In the genomic region with DNA sequence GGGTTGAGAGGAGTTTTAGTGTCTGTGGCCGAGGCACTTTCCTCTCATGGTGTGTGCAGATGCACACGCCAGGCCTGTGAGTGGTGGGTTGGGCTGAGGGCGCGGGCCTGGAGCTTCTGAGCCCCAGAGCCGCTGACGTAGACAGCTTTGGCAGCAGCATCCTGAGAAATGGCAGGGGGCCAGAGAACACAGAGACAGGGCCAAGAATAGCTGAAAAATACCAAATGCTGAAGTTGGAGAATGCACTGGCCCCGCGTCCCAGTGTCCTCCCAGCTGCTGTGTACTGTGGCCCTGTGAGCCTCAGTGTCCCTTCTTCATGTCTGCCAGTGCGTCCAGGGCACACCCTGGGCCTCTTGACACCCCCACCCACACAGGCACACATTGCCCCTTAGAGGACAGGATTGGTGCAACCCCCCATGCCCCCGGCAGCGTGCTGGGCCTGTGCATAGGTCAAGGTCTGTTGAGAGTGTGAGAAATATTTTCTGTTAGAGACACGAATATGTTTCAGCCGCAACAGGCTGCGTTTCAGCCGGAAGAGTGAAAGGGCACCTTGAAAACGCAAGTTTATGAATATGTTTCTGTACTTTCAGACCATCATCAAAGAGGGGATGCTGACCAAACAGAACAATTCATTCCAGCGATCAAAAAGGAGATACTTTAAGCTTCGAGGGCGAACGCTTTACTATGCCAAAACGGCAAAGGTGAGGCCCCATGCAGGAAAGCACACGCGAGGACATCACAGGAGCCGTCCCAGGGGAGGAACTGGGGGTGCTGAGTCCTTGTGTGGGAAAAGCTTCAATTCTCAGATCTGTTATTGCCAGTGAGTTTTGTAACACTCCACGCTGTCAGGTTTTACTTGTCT, we compare ENCODE assay signal across 1 cellular context.
TF ChIP-seq lines count a peak whose summit lies in the region.

No MANE protein-coding gene starts in this region.

TF ChIP-seq in HepG2, 621 proteins besides CTCF, POLR2A, EP300 and RAD21 (continued from another document and continues in another):
- TF ChIP-seq, protein P1, sequence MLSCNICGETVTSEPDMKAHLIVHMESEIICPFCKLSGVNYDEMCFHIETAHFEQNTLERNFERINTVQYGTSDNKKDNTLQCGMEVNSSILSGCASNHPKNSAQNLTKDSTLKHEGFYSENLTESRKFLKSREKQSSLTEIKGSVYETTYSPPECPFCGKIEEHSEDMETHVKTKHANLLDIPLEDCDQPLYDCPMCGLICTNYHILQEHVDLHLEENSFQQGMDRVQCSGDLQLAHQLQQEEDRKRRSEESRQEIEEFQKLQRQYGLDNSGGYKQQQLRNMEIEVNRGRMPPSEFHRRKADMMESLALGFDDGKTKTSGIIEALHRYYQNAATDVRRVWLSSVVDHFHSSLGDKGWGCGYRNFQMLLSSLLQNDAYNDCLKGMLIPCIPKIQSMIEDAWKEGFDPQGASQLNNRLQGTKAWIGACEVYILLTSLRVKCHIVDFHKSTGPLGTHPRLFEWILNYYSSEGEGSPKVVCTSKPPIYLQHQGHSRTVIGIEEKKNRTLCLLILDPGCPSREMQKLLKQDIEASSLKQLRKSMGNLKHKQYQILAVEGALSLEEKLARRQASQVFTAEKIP (CRISPR knock-in tag; IDR thresholded peaks at IDR 0.05; ENCODE audit: borderline replicate concordance): no peak
- TF ChIP-seq ZBTB20 (CRISPR knock-in tag; IDR thresholded peaks at IDR 0.05; ENCODE audit: borderline replicate concordance, low read depth): peak; percentile 67; the same call in 1 of the 2 replicates
- TF ChIP-seq BRCA1 (CRISPR knock-in tag; IDR thresholded peaks at IDR 0.05): no peak
- TF ChIP-seq SPEN (CRISPR knock-in tag; IDR thresholded peaks at IDR 0.05; ENCODE audit: low read depth): peak; percentile 89; the same call in 1 of the 2 replicates
- TF ChIP-seq, protein P2, sequence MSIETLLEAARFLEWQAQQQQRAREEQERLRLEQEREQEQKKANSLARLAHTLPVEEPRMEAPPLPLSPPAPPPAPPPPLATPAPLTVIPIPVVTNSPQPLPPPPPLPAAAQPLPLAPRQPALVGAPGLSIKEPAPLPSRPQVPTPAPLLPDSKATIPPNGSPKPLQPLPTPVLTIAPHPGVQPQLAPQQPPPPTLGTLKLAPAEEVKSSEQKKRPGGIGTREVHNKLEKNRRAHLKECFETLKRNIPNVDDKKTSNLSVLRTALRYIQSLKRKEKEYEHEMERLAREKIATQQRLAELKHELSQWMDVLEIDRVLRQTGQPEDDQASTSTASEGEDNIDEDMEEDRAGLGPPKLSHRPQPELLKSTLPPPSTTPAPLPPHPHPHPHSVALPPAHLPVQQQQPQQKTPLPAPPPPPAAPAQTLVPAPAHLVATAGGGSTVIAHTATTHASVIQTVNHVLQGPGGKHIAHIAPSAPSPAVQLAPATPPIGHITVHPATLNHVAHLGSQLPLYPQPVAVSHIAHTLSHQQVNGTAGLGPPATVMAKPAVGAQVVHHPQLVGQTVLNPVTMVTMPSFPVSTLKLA (IDR thresholded peaks at IDR 0.05): no peak
- TF ChIP-seq ZNF713 (CRISPR knock-in tag; IDR thresholded peaks at IDR 0.05): no peak
- TF ChIP-seq, protein P3, sequence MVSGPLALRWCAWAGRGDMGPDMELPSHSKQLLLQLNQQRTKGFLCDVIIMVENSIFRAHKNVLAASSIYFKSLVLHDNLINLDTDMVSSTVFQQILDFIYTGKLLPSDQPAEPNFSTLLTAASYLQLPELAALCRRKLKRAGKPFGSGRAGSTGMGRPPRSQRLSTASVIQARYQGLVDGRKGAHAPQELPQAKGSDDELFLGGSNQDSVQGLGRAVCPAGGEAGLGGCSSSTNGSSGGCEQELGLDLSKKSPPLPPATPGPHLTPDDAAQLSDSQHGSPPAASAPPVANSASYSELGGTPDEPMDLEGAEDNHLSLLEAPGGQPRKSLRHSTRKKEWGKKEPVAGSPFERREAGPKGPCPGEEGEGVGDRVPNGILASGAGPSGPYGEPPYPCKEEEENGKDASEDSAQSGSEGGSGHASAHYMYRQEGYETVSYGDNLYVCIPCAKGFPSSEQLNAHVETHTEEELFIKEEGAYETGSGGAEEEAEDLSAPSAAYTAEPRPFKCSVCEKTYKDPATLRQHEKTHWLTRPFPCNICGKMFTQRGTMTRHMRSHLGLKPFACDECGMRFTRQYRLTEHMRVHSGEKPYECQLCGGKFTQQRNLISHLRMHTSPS (CRISPR knock-in tag; IDR thresholded peaks at IDR 0.05; ENCODE audit: low read depth): peak; percentile 70; the same call in 1 of the 2 replicates
- no peak for TF ChIP-seq TSC22D2 (CRISPR knock-in tag; IDR thresholded peaks at IDR 0.05; ENCODE audit: borderline replicate concordance)
- no peak for TF ChIP-seq TBP (CRISPR knock-in tag; IDR thresholded peaks at IDR 0.05)
- TF ChIP-seq, protein P4, sequence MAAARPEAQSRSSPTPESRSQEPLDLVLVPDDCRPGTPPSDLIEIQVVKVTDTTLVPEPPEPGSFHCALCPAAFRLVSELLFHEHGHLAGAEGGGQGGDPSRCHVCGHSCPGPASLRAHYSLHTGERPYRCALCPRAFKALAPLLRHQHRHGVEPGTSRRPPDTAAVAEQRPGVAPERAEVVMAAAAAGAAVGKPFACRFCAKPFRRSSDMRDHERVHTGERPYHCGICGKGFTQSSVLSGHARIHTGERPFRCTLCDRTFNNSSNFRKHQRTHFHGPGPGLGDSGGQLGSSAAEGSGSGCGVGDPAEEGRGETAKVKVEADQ (CRISPR knock-in tag; IDR thresholded peaks at IDR 0.05; ENCODE audit: borderline replicate concordance): no peak
- TF ChIP-seq SAFB2 (CRISPR knock-in tag; IDR thresholded peaks at IDR 0.05; ENCODE audit: borderline replicate concordance, low read depth): no peak
- TF ChIP-seq, protein P5, sequence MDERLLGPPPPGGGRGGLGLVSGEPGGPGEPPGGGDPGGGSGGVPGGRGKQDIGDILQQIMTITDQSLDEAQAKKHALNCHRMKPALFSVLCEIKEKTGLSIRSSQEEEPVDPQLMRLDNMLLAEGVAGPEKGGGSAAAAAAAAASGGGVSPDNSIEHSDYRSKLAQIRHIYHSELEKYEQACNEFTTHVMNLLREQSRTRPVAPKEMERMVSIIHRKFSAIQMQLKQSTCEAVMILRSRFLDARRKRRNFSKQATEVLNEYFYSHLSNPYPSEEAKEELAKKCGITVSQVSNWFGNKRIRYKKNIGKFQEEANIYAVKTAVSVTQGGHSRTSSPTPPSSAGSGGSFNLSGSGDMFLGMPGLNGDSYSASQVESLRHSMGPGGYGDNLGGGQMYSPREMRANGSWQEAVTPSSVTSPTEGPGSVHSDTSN (CRISPR knock-in tag; IDR thresholded peaks at IDR 0.05): no peak
- TF ChIP-seq, protein P6, sequence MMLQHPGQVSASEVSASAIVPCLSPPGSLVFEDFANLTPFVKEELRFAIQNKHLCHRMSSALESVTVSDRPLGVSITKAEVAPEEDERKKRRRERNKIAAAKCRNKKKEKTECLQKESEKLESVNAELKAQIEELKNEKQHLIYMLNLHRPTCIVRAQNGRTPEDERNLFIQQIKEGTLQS (CRISPR knock-in tag; IDR thresholded peaks at IDR 0.05): no peak
- peak; percentile 90 for TF ChIP-seq RXRB (CRISPR knock-in tag; IDR thresholded peaks at IDR 0.05; ENCODE audit: borderline replicate concordance)
- no peak for TF ChIP-seq GATA4 (IDR thresholded peaks at IDR 0.05; ENCODE audit: borderline replicate concordance, low read depth)
- TF ChIP-seq HMG20A (CRISPR knock-in tag; IDR thresholded peaks at IDR 0.05; ENCODE audit: borderline replicate concordance): no peak; the same call in 1 of the 2 replicates
- no peak for TF ChIP-seq JUNB (CRISPR knock-in tag; IDR thresholded peaks at IDR 0.05; ENCODE audit: borderline replicate concordance)
- no peak for TF ChIP-seq AHR (CRISPR knock-in tag; IDR thresholded peaks at IDR 0.05)
- TF ChIP-seq ZNF777 (CRISPR knock-in tag; IDR thresholded peaks at IDR 0.05): no peak
- TF ChIP-seq ZNF24 (IDR thresholded peaks at IDR 0.05): no peak
- TF ChIP-seq, protein P7, sequence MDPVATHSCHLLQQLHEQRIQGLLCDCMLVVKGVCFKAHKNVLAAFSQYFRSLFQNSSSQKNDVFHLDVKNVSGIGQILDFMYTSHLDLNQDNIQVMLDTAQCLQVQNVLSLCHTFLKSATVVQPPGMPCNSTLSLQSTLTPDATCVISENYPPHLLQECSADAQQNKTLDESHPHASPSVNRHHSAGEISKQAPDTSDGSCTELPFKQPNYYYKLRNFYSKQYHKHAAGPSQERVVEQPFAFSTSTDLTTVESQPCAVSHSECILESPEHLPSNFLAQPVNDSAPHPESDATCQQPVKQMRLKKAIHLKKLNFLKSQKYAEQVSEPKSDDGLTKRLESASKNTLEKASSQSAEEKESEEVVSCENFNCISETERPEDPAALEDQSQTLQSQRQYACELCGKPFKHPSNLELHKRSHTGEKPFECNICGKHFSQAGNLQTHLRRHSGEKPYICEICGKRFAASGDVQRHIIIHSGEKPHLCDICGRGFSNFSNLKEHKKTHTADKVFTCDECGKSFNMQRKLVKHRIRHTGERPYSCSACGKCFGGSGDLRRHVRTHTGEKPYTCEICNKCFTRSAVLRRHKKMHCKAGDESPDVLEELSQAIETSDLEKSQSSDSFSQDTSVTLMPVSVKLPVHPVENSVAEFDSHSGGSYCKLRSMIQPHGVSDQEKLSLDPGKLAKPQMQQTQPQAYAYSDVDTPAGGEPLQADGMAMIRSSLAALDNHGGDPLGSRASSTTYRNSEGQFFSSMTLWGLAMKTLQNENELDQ (CRISPR knock-in tag; IDR thresholded peaks at IDR 0.05; ENCODE audit: borderline replicate concordance): no peak
- TF ChIP-seq HMG20B (CRISPR knock-in tag; conservative IDR thresholded peaks at IDR 0.05): peak; percentile 53; the same call in 1 of the 2 replicates
- peak; percentile 76; the same call in 1 of the 2 replicates for TF ChIP-seq PHF21A (CRISPR knock-in tag; IDR thresholded peaks at IDR 0.05)
- TF ChIP-seq, protein P8, sequence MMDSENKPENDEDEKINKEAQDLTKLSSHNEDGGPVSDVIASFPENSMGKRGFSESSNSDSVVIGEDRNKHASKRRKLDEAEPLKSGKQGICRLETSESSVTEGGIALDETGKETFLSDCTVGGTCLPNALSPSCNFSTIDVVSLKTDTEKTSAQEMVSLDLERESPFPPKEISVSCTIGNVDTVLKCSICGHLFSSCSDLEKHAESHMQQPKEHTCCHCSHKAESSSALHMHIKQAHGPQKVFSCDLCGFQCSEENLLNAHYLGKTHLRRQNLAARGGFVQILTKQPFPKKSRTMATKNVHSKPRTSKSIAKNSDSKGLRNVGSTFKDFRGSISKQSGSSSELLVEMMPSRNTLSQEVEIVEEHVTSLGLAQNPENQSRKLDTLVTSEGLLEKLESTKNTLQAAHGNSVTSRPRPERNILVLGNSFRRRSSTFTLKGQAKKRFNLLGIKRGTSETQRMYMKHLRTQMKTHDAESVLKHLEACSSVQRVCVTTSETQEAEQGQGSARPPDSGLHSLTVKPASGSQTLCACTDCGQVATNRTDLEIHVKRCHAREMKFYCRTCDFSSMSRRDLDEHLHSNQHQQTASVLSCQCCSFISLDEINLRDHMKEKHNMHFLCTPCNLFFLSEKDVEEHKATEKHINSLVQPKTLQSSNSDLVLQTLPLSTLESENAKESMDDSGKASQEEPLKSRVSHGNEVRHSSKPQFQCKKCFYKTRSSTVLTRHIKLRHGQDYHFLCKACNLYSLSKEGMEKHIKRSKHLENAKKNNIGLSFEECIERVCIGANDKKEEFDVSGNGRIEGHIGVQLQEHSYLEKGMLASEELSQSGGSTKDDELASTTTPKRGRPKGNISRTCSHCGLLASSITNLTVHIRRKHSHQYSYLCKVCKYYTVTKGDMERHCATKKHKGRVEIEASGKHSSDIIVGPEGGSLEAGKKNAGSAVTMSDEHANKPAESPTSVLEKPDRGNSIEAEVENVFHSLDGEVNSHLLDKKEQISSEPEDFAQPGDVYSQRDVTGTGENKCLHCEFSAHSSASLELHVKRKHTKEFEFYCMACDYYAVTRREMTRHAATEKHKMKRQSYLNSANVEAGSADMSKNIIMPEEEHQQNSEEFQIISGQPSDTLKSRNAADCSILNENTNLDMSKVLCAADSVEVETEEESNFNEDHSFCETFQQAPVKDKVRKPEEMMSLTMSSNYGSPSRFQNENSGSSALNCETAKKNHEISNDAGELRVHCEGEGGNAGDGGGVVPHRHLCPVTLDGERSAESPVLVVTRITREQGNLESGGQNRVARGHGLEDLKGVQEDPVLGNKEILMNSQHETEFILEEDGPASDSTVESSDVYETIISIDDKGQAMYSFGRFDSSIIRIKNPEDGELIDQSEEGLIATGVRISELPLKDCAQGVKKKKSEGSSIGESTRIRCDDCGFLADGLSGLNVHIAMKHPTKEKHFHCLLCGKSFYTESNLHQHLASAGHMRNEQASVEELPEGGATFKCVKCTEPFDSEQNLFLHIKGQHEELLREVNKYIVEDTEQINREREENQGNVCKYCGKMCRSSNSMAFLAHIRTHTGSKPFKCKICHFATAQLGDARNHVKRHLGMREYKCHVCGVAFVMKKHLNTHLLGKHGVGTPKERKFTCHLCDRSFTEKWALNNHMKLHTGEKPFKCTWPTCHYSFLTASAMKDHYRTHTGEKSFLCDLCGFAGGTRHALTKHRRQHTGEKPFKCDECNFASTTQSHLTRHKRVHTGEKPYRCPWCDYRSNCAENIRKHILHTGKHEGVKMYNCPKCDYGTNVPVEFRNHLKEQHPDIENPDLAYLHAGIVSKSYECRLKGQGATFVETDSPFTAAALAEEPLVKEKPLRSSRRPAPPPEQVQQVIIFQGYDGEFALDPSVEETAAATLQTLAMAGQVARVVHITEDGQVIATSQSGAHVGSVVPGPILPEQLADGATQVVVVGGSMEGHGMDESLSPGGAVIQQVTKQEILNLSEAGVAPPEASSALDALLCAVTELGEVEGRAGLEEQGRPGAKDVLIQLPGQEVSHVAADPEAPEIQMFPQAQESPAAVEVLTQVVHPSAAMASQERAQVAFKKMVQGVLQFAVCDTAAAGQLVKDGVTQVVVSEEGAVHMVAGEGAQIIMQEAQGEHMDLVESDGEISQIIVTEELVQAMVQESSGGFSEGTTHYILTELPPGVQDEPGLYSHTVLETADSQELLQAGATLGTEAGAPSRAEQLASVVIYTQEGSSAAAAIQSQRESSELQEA (CRISPR knock-in tag; IDR thresholded peaks at IDR 0.05; ENCODE audit: not compliant biosample characterization): peak; percentile 58
- TF ChIP-seq ZNF331 (CRISPR knock-in tag; IDR thresholded peaks at IDR 0.05): no peak
